In genomic region chr12:76560083-76560491, GRCh38 we compare ENCODE assay signal across 8 cellular contexts. TPM values are rescaled to one million over a fixed set of nuclear protein-coding genes. Genes with fewer than 3 reads are reported as not detected.
DNase-seq lines count a peak whose midpoint lies in the region; ATAC-seq and TF ChIP-seq lines count a peak whose summit lies in the region.

No MANE protein-coding gene starts in this region.

- H3K4me1 ChIP-seq in SJCRH30 (no peaks in the 10 kb centered on the region; the same call in 1 of the 2 replicates), skeletal muscle tissue (ENCODE audit: control insufficient read depth in 3 of 3, insufficient read depth in 3 of 3, low read length in 3 of 3) (peaks cover 9 to 11% (median 9%) of the 10 kb centered on the region in 3 donors)

- intact Hi-C loops in posterior cingulate gyrus (cut with DNase I), result loop anchor here (10.0 kb wide), 1 partner anchor 205 kb away; the partner anchor contains the start of gene ZDHHC17

- TF ChIP-seq CTCF in fibroblast of the aortic adventitia (IDR thresholded peaks at IDR 0.05; ENCODE audit: insufficient read depth, low read length), result no peak

- H3K9me3 ChIP-seq in SJCRH30 (replicated peaks) (no peaks in the 10 kb centered on the region), skeletal muscle tissue (ENCODE audit: control insufficient read depth in 3 of 3, low read length in 3 of 3) (no peaks in the 10 kb centered on the region)

- peak overlapping the region; percentile 91 for H3K4me3 ChIP-seq in SJCRH30
- peak overlapping the region; percentile 96 for H3K4me3 ChIP-seq in fibroblast of the aortic adventitia (ENCODE audit: low read depth, low read length)
- H3K4me3 ChIP-seq in skeletal muscle tissue (ENCODE audit: low read length in 3 of 3), result peak overlapping the region; percentile 85 to 93 (median 92)

- H3K36me3 ChIP-seq in SJCRH30 (no peaks in the 10 kb centered on the region), skeletal muscle tissue (ENCODE audit: control insufficient read depth in 3 of 3, insufficient read depth in 3 of 3, low read length in 3 of 3) (no peaks in the 10 kb centered on the region)

- ATAC-seq in GM18858 (IDR thresholded peaks at IDR 0.05; ENCODE audit: unreplicated experiment), result peak; percentile 33
- ATAC-seq in HG02588 (IDR thresholded peaks at IDR 0.05; ENCODE audit: unreplicated experiment), result peak; percentile 40

- H3K9ac ChIP-seq in skeletal muscle tissue (ENCODE audit: low read depth in 1 of 3, low read length in 3 of 3), result peak overlapping the region; percentile 95 to 99 (median 98)

- H3K27me3 ChIP-seq in SJCRH30, result no peaks in the 10 kb centered on the region
- no peaks in the 10 kb centered on the region for H3K27me3 ChIP-seq in skeletal muscle tissue (ENCODE audit: control insufficient read depth in 3 of 3, insufficient read depth in 3 of 3, low read length in 3 of 3)

- DNase-seq in SJCRH30 (no peak), fibroblast of the aortic adventitia (ENCODE audit: low read depth) (no peak), hippocampal formation (lab: John Stamatoyannopoulos, UW) (no peak), posterior cingulate gyrus (no peak), germinal center (ENCODE audit: low spot score) (no peak)

- H3K27ac ChIP-seq in SJCRH30 (peak overlapping the region; percentile 86), skeletal muscle tissue (ENCODE audit: low read depth, low read length) (peak overlapping the region; percentile 96)

RNA-seq across cellular contexts. Expression of gene OSBPL8, which starts 0.5 kb away (rescaled TPM):
- total RNA-seq in SJCRH30 (2014; rRNA removed; shearing (Covaris generic)), result 54.7 and 64.0 TPM in 2 replicates
- total RNA-seq in fibroblast of the aortic adventitia (ENCODE audit: low replicate concordance) (133 and 243 TPM in 2 replicates), skeletal muscle tissue (22.4 TPM)
